Comparison of ENCODE assay signal across 1 cellular context in genomic region chr2:65278450-65279030, GRCh38.
TF ChIP-seq lines count a peak whose summit lies in the region.

No MANE protein-coding gene starts in this region.

TF ChIP-seq in K562, 482 proteins besides CTCF, POLR2A, EP300 and RAD21 (continued from another document and continues in another):
- TF ChIP-seq GABPB1 (CRISPR knock-in tag; IDR thresholded peaks at IDR 0.05) (no peak), ZBTB33 (CRISPR knock-in tag; IDR thresholded peaks at IDR 0.05) (peak; percentile 77; the same call in 1 of the 2 replicates), NKRF (IDR thresholded peaks at IDR 0.05; ENCODE audit: borderline replicate concordance) (no peak), FOXO4 (CRISPR knock-in tag; IDR thresholded peaks at IDR 0.05) (no peak), MCM2 (IDR thresholded peaks at IDR 0.05; ENCODE audit: low read depth) (no peak), POLR2AphosphoS2 (IDR thresholded peaks at IDR 0.05; ENCODE audit: low read length) (no peak; the same call in 1 of the 2 replicates), TBL1XR1 (IDR thresholded peaks at IDR 0.05; ENCODE audit: low read length in 2 of 2) (no peak), NCOA6 (IDR thresholded peaks at IDR 0.05) (no peak), NCOA1 (IDR thresholded peaks at IDR 0.05; ENCODE audit: low read depth) (no peak), ZNF79 (CRISPR knock-in tag; IDR thresholded peaks at IDR 0.05; ENCODE audit: low read depth) (no peak), RBM39 (optimal IDR thresholded peaks at IDR 0.05; ENCODE audit: low read depth, low read length) (no peak), FOXJ2 (tag; IDR thresholded peaks at IDR 0.05) (no peak), ZNF184 (CRISPR knock-in tag; IDR thresholded peaks at IDR 0.05) (no peak), RHOXF2B (CRISPR knock-in tag; conservative IDR thresholded peaks at IDR 0.05) (no peak), KDM1A (IDR thresholded peaks at IDR 0.05) (peak; percentile 16 to 18; a peak in 2 of 4 replicates), KAT8 (IDR thresholded peaks at IDR 0.05; ENCODE audit: low read depth) (no peak), SMARCA4 (IDR thresholded peaks at IDR 0.05) (no peak), HINFP (tag; conservative IDR thresholded peaks at IDR 0.05; ENCODE audit: low read depth) (no peak), ZNF77 (CRISPR knock-in tag; IDR thresholded peaks at IDR 0.05) (no peak), RBBP5 (IDR thresholded peaks at IDR 0.05; ENCODE audit: borderline replicate concordance, insufficient read depth, low read length, poor library complexity, severe bottlenecking) (no peak), OTX1 (CRISPR knock-in tag; IDR thresholded peaks at IDR 0.05) (no peak), ZNF140 (CRISPR knock-in tag; IDR thresholded peaks at IDR 0.05) (no peak), TRIM28 (IDR thresholded peaks at IDR 0.05) (no peak), MAX (CRISPR knock-in tag; IDR thresholded peaks at IDR 0.05) (no peak), ZC3H11A (IDR thresholded peaks at IDR 0.05; ENCODE audit: low read depth, low read length) (no peak), ARID1B (IDR thresholded peaks at IDR 0.05) (peak; percentile 41; the same call in 1 of the 2 replicates), BCL6 (CRISPR knock-in tag; IDR thresholded peaks at IDR 0.05) (no peak), ZNF282 (CRISPR knock-in tag; IDR thresholded peaks at IDR 0.05) (no peak), TAL1 (IDR thresholded peaks at IDR 0.05) (no peak), NR0B1 (IDR thresholded peaks at IDR 0.05; ENCODE audit: partially characterized antibody) (no peak), ZBTB43 (CRISPR knock-in tag; IDR thresholded peaks at IDR 0.05) (no peak), ZBTB11 (CRISPR knock-in tag; IDR thresholded peaks at IDR 0.05) (no peak), ZNF707 (CRISPR knock-in tag; conservative IDR thresholded peaks at IDR 0.05) (no peak), JUN (IDR thresholded peaks at IDR 0.05; ENCODE audit: borderline replicate concordance, low read depth, low read length) (no peak), JUN (CRISPR knock-in tag; IDR thresholded peaks at IDR 0.05; ENCODE audit: borderline replicate concordance) (0 out of 2 replicates have a peak, but pooled peaks have one; percentile 20), NCOA4 (IDR thresholded peaks at IDR 0.05; ENCODE audit: partially characterized antibody) (no peak), SRSF9 (IDR thresholded peaks at IDR 0.05; ENCODE audit: borderline replicate concordance, low read depth, low read length) (no peak), KLF6 (CRISPR knock-in tag; IDR thresholded peaks at IDR 0.05; ENCODE audit: borderline replicate concordance) (no peak), EGR1 (conservative IDR thresholded peaks at IDR 0.05) (no peak), PYGO2 (tag; IDR thresholded peaks at IDR 0.05) (no peak), NRF1 (conservative IDR thresholded peaks at IDR 0.05 in 1 of 2, IDR thresholded peaks at IDR 0.05 in 1 of 2) (no peak), ZNF592 (IDR thresholded peaks at IDR 0.05) (no peak), RBM14 (IDR thresholded peaks at IDR 0.05; ENCODE audit: borderline replicate concordance, insufficient read depth, low read depth, low read length) (no peak), MYC (IDR thresholded peaks at IDR 0.05; ENCODE audit: low read depth, low read length) (no peak), MYC (CRISPR knock-in tag; IDR thresholded peaks at IDR 0.05; ENCODE audit: borderline replicate concordance, low read depth) (no peak), CREB3 (tag; conservative IDR thresholded peaks at IDR 0.05; ENCODE audit: low read depth) (no peak), MLX (CRISPR knock-in tag; conservative IDR thresholded peaks at IDR 0.05) (no peak), ZNF431 (CRISPR knock-in tag; IDR thresholded peaks at IDR 0.05) (no peak), DPF2 (IDR thresholded peaks at IDR 0.05) (0 out of 2 replicates have a peak, but pooled peaks have one; percentile 35), ZFPM2 (CRISPR knock-in tag; IDR thresholded peaks at IDR 0.05) (no peak)
